Comparison of ENCODE assay signal across 1 cellular context in genomic region chr18:74496508-74497307, GRCh38.
TF ChIP-seq lines count a peak whose summit lies in the region.

No MANE protein-coding gene starts in this region.

TF ChIP-seq in HepG2, 621 proteins besides CTCF, POLR2A, EP300 and RAD21 (continued from another document and continues in another):
- TF ChIP-seq DNMT3B (CRISPR knock-in tag; conservative IDR thresholded peaks at IDR 0.05) (peak; percentile 7; the same call in 1 of the 2 replicates), SRSF4 (IDR thresholded peaks at IDR 0.05; ENCODE audit: low read depth, low read length, poor library complexity, severe bottlenecking) (no peak), HES4 (CRISPR knock-in tag; IDR thresholded peaks at IDR 0.05; ENCODE audit: borderline replicate concordance) (peak; percentile 95), CREB1 (IDR thresholded peaks at IDR 0.05) (no peak), CREB1 (CRISPR knock-in tag; IDR thresholded peaks at IDR 0.05) (no peak), ZKSCAN8 (CRISPR knock-in tag; IDR thresholded peaks at IDR 0.05; ENCODE audit: borderline replicate concordance) (no peak), ASH2L (IDR thresholded peaks at IDR 0.05; ENCODE audit: insufficient read length, low read depth, low read length) (peak; percentile 10), ZBTB3 (CRISPR knock-in tag; IDR thresholded peaks at IDR 0.05; ENCODE audit: borderline replicate concordance, low read depth) (peak; percentile 57), ZNF678 (CRISPR knock-in tag; IDR thresholded peaks at IDR 0.05) (peak; percentile 69; the same call in 1 of the 2 replicates), POLR2AphosphoS5 (IDR thresholded peaks at IDR 0.05; ENCODE audit: low read depth, low read length) (0 out of 2 replicates have a peak, but pooled peaks have one; percentile 15), NCOR1 (IDR thresholded peaks at IDR 0.05; ENCODE audit: borderline replicate concordance, low read length) (0 out of 2 replicates have a peak, but pooled peaks have one; percentile 7), ZNF543 (CRISPR knock-in tag; IDR thresholded peaks at IDR 0.05) (peak; percentile 36; the same call in 1 of the 2 replicates), SIN3A (IDR thresholded peaks at IDR 0.05; ENCODE audit: borderline replicate concordance, low read depth, low read length) (peak; percentile 17; the same call in 1 of the 2 replicates), EHMT2 (IDR thresholded peaks at IDR 0.05; ENCODE audit: borderline replicate concordance, low read depth, low read length) (no peak), ZGPAT (CRISPR knock-in tag; IDR thresholded peaks at IDR 0.05) (peak; percentile 62; the same call in 1 of the 2 replicates), UBTF (CRISPR knock-in tag; IDR thresholded peaks at IDR 0.05) (peak; percentile 74; the same call in 1 of the 2 replicates), ZNF792 (CRISPR knock-in tag; IDR thresholded peaks at IDR 0.05) (peak; percentile 36; the same call in 1 of the 2 replicates), ZNF891 (CRISPR knock-in tag; IDR thresholded peaks at IDR 0.05) (peak; percentile 53; the same call in 1 of the 2 replicates), GABPA (IDR thresholded peaks at IDR 0.05; ENCODE audit: low read depth, low read length) (no peak), GABPA (CRISPR knock-in tag; IDR thresholded peaks at IDR 0.05; ENCODE audit: low read depth) (peak; percentile 35; the same call in 1 of the 2 replicates), SNRNP70 (IDR thresholded peaks at IDR 0.05; ENCODE audit: low read depth, low read length) (no peak), ZNF557 (CRISPR knock-in tag; IDR thresholded peaks at IDR 0.05) (no peak), ZFX (CRISPR knock-in tag; IDR thresholded peaks at IDR 0.05; ENCODE audit: low read depth) (peak; percentile 88), PLSCR1 (CRISPR knock-in tag; IDR thresholded peaks at IDR 0.05; ENCODE audit: borderline replicate concordance) (no peak), CHD4 (IDR thresholded peaks at IDR 0.05; ENCODE audit: borderline replicate concordance, low read length) (no peak), PHF20 (CRISPR knock-in tag; IDR thresholded peaks at IDR 0.05) (no peak; the same call in 1 of the 2 replicates), MED1 (CRISPR knock-in tag; IDR thresholded peaks at IDR 0.05) (no peak), ZNF616 (CRISPR knock-in tag; IDR thresholded peaks at IDR 0.05; ENCODE audit: low read depth) (0 out of 2 replicates have a peak, but pooled peaks have one; percentile 11), ZNF776 (CRISPR knock-in tag; IDR thresholded peaks at IDR 0.05) (peak; percentile 85; the same call in 1 of the 2 replicates), FOXC1 (CRISPR knock-in tag; IDR thresholded peaks at IDR 0.05; ENCODE audit: borderline replicate concordance) (0 out of 2 replicates have a peak, but pooled peaks have one; percentile 52), ZNF768 (CRISPR knock-in tag; IDR thresholded peaks at IDR 0.05) (peak; percentile 53; the same call in 1 of the 2 replicates), PLRG1 (conservative IDR thresholded peaks at IDR 0.05) (no peak), ZNF747 (CRISPR knock-in tag; IDR thresholded peaks at IDR 0.05; ENCODE audit: borderline replicate concordance) (peak; percentile 48; the same call in 1 of the 2 replicates), GABPB1 (CRISPR knock-in tag; IDR thresholded peaks at IDR 0.05) (no peak), KDM5B (CRISPR knock-in tag; IDR thresholded peaks at IDR 0.05; ENCODE audit: borderline replicate concordance) (peak; percentile 51; the same call in 1 of the 2 replicates), CENPT (CRISPR knock-in tag; IDR thresholded peaks at IDR 0.05; ENCODE audit: low read depth) (0 out of 2 replicates have a peak, but pooled peaks have one; percentile 27), ZNF782 (CRISPR knock-in tag; IDR thresholded peaks at IDR 0.05; ENCODE audit: borderline replicate concordance) (0 out of 2 replicates have a peak, but pooled peaks have one; percentile 45), CREBL2 (CRISPR knock-in tag; IDR thresholded peaks at IDR 0.05; ENCODE audit: borderline replicate concordance) (peak; percentile 45; the same call in 1 of the 2 replicates), POGK (CRISPR knock-in tag; conservative IDR thresholded peaks at IDR 0.05) (no peak), SNAPC5 (CRISPR knock-in tag; IDR thresholded peaks at IDR 0.05; ENCODE audit: borderline replicate concordance) (0 out of 2 replicates have a peak, but pooled peaks have one; percentile 33), NCOA2 (CRISPR knock-in tag; IDR thresholded peaks at IDR 0.05) (peak; percentile 12; the same call in 1 of the 2 replicates), ZNF710 (CRISPR knock-in tag; IDR thresholded peaks at IDR 0.05; ENCODE audit: borderline replicate concordance) (peak; percentile 57; the same call in 1 of the 2 replicates), MAZ (IDR thresholded peaks at IDR 0.05; ENCODE audit: borderline replicate concordance, low read depth, low read length) (no peak; the same call in 1 of the 2 replicates), MAZ (CRISPR knock-in tag; IDR thresholded peaks at IDR 0.05; ENCODE audit: low read depth) (peak; percentile 76; the same call in 1 of the 2 replicates), ZNF761 (CRISPR knock-in tag; conservative IDR thresholded peaks at IDR 0.05) (0 out of 2 replicates have a peak, but pooled peaks have one; percentile 18), THYN1 (CRISPR knock-in tag; IDR thresholded peaks at IDR 0.05; ENCODE audit: borderline replicate concordance, low read depth) (no peak), ZNF7 (CRISPR knock-in tag; IDR thresholded peaks at IDR 0.05) (no peak), GATAD1 (CRISPR knock-in tag; IDR thresholded peaks at IDR 0.05) (no peak), IRF2 (CRISPR knock-in tag; IDR thresholded peaks at IDR 0.05) (no peak; the same call in 1 of the 2 replicates), CHD2 (IDR thresholded peaks at IDR 0.05; ENCODE audit: low read depth, low read length) (no peak), CHCHD3 (CRISPR knock-in tag; IDR thresholded peaks at IDR 0.05) (0 out of 2 replicates have a peak, but pooled peaks have one; percentile 60), ARID2 (CRISPR knock-in tag; IDR thresholded peaks at IDR 0.05; ENCODE audit: borderline replicate concordance) (peak; percentile 65; the same call in 1 of the 2 replicates), ZFP41 (CRISPR knock-in tag; IDR thresholded peaks at IDR 0.05; ENCODE audit: borderline replicate concordance) (no peak), HMGXB4 (CRISPR knock-in tag; IDR thresholded peaks at IDR 0.05; ENCODE audit: borderline replicate concordance in 1 of 2, low read depth in 1 of 2) (peak in 1 of 2 experiments; percentile 56; a peak in 3 of 4 replicates), NAIF1 (CRISPR knock-in tag; IDR thresholded peaks at IDR 0.05; ENCODE audit: borderline replicate concordance) (no peak), ZNF775 (CRISPR knock-in tag; IDR thresholded peaks at IDR 0.05; ENCODE audit: borderline replicate concordance) (no peak), REXO4 (CRISPR knock-in tag; IDR thresholded peaks at IDR 0.05; ENCODE audit: borderline replicate concordance) (no peak), ZNF556 (CRISPR knock-in tag; IDR thresholded peaks at IDR 0.05; ENCODE audit: borderline replicate concordance) (peak; percentile 68), USF2 (IDR thresholded peaks at IDR 0.05; ENCODE audit: low read depth, low read length) (no peak), USF2 (CRISPR knock-in tag; IDR thresholded peaks at IDR 0.05; ENCODE audit: borderline replicate concordance) (peak; percentile 26), ETV5 (CRISPR knock-in tag; IDR thresholded peaks at IDR 0.05; ENCODE audit: borderline replicate concordance) (peak; percentile 16; the same call in 1 of the 2 replicates), GZF1 (CRISPR knock-in tag; IDR thresholded peaks at IDR 0.05) (no peak)
